In genomic region chr1:202135221-202135721, GRCh38 we compare ENCODE assay signal across 8 cellular contexts. TPM values are rescaled to one million over a fixed set of nuclear protein-coding genes. Genes with fewer than 3 reads are reported as not detected.
A peak's percentile ranks its signal among the peaks of the same experiment; 100 is the strongest.
DNase-seq lines count a peak whose midpoint lies in the region; ATAC-seq and TF ChIP-seq lines count a peak whose summit lies in the region.

No MANE protein-coding gene starts in this region.

- ATAC-seq in HG03571 (IDR thresholded peaks at IDR 0.05; ENCODE audit: unreplicated experiment) (peak; percentile 65), thoracic aorta (ENCODE audit: insufficient number of reproducible peaks, low FRiP score, low read depth) (no peak), HG02763 (IDR thresholded peaks at IDR 0.05; ENCODE audit: unreplicated experiment) (no peak)
- ATAC-seq in activated CD8-positive, alpha-beta T cell treated with anti-CD3 and anti-CD28 coated beads for 36 hours = peak; percentile 96

- peak overlapping the region; percentile 46 to 93 for H3K27ac ChIP-seq in thoracic aorta

- no peaks in the 10 kb centered on the region for H3K27me3 Mint-ChIP-seq in activated CD8-positive, alpha-beta T cell treated with anti-CD3 and anti-CD28 coated beads for 36 hours

- H3K27ac Mint-ChIP-seq in activated CD8-positive, alpha-beta T cell treated with anti-CD3 and anti-CD28 coated beads for 36 hours = no peak overlapping the region

- CTCF ChIA-PET in activated CD8-positive, alpha-beta T cell treated with anti-CD3 and anti-CD28 coated beads for 36 hours (lab: Charles Lee) = interaction anchor here (0.7 to 3.5 kb wide), 38 partner anchors 9 to 308 kb away, joined by 3 to 48 read pairs (median 4); partner anchors contain the start of genes ARL8A, ELF3, GPR37L1 and LGR6

- H3K4me3 ChIP-seq in thoracic aorta = no peak overlapping the region

- peaks cover 12 to 33% of the 10 kb centered on the region in 2 donors for H3K4me1 ChIP-seq in thoracic aorta (ENCODE audit: control insufficient read depth in 1 of 2, low read depth in 2 of 2)

- no peaks in the 10 kb centered on the region for H3K9me3 Mint-ChIP-seq in activated CD8-positive, alpha-beta T cell treated with anti-CD3 and anti-CD28 coated beads for 36 hours

- H3K27me3 ChIP-seq in thoracic aorta (replicated peaks; ENCODE audit: insufficient read depth) = no peaks in the 10 kb centered on the region

- intact Hi-C loops in activated CD8-positive, alpha-beta T cell treated with anti-CD3 and anti-CD28 coated beads for 36 hours (cut with micrococcal nuclease) = loop anchor here (5.0 kb wide), 1 partner anchor 128 kb away; no protein-coding TSS in a partner anchor

- DNase-seq in NCI-H748 treated with DMSO at 0.1 percent for 48 hours (lab: John Stamatoyannopoulos, UW) = peak; percentile 27
- peak; percentile 60 for DNase-seq in activated CD8-positive, alpha-beta T cell treated with anti-CD3 and anti-CD28 coated beads for 36 hours
- DNase-seq in epidermal melanocyte (ENCODE audit: insufficient read length, low spot score) = peak; percentile 91
- peak; percentile 89 for DNase-seq in midbrain (lab: John Stamatoyannopoulos, UW)
- no peak for DNase-seq in thoracic aorta (ENCODE audit: low spot score)

- H3K36me3 ChIP-seq in thoracic aorta = peaks cover 38% of the 10 kb centered on the region

- no peak overlapping the region for H3K4me3 Mint-ChIP-seq in activated CD8-positive, alpha-beta T cell treated with anti-CD3 and anti-CD28 coated beads for 36 hours

- H3K4me1 Mint-ChIP-seq in activated CD8-positive, alpha-beta T cell treated with anti-CD3 and anti-CD28 coated beads for 36 hours (ENCODE audit: low read depth) = no peaks in the 10 kb centered on the region

- H3K9me3 ChIP-seq in thoracic aorta = no peaks in the 10 kb centered on the region

- peaks cover 14% of the 10 kb centered on the region for H3K36me3 Mint-ChIP-seq in activated CD8-positive, alpha-beta T cell treated with anti-CD3 and anti-CD28 coated beads for 36 hours (ENCODE audit: low read depth)

- POLR2A ChIA-PET in activated CD8-positive, alpha-beta T cell treated with anti-CD3 and anti-CD28 coated beads for 36 hours (lab: Charles Lee) = interaction anchor here (1.6 kb wide), 1 partner anchor 11 kb away, joined by 5 read pairs; no protein-coding TSS in a partner anchor

- TF ChIP-seq CTCF in GM12873 (IDR thresholded peaks at IDR 0.05; ENCODE audit: insufficient read depth, low read depth, low read length, missing control alignments) (peak; percentile 88), thoracic aorta (IDR thresholded peaks at IDR 0.05) (peak; percentile 92)
- TF ChIP-seq CTCF in activated CD8-positive, alpha-beta T cell treated with anti-CD3 and anti-CD28 coated beads for 36 hours (IDR thresholded peaks at IDR 0.05) = peak; percentile 90

RNA-seq across cellular contexts. Expression of gene ARL8A, which starts 9.3 kb away (rescaled TPM):
- total RNA-seq in activated CD8-positive, alpha-beta T cell treated with anti-CD3 and anti-CD28 coated beads for 36 hours = 10 to 100 TPM; 25.8 to 33.7 TPM
- total RNA-seq in thoracic aorta = 10 to 100 TPM; 36.3 to 41.0 TPM

RNA-seq across cellular contexts. Expression of gene GPR37L1, which starts 12.6 kb away (rescaled TPM):
- not detected for total RNA-seq in activated CD8-positive, alpha-beta T cell treated with anti-CD3 and anti-CD28 coated beads for 36 hours
- total RNA-seq in thoracic aorta = not detected

RNA-seq across cellular contexts. Expression of gene PTPN7, which starts 25.1 kb away (rescaled TPM):
- total RNA-seq in activated CD8-positive, alpha-beta T cell treated with anti-CD3 and anti-CD28 coated beads for 36 hours = 100 to 1,000 TPM; 195 to 200 TPM
- total RNA-seq in thoracic aorta = 1 to 10 TPM; 4.3 to 6.1 TPM

RNA-seq across cellular contexts. Expression of gene LGR6, which starts 58.3 kb away (rescaled TPM):
- under 1 TPM; 0.34 TPM for total RNA-seq in activated CD8-positive, alpha-beta T cell treated with anti-CD3 and anti-CD28 coated beads for 36 hours
- 10 to 100 TPM; 76.6 to 99.0 TPM for total RNA-seq in thoracic aorta

Comparison
In these comparisons a context has a peak if more than half of its experiments do, and no peak if none do; other contexts are left out.
1. ATAC-seq: peak in HG03571 (single experiment) and activated CD8-positive, alpha-beta T cell treated with anti-CD3 and anti-CD28 coated beads for 36 hours (single experiment); none in thoracic aorta (single experiment) and HG02763 (single experiment).
2. RNA of gene PTPN7, which starts 25.1 kb away (total RNA-seq): 195 to 200 TPM in activated CD8-positive, alpha-beta T cell treated with anti-CD3 and anti-CD28 coated beads for 36 hours; 4.3 to 6.1 TPM in thoracic aorta; every median in the first group is over 10 times any median in the second.
3. Peak in every context shown above with its lines, with median percentiles within 50 percentile points of each other: CTCF ChIP-seq.